In the genomic region with DNA sequence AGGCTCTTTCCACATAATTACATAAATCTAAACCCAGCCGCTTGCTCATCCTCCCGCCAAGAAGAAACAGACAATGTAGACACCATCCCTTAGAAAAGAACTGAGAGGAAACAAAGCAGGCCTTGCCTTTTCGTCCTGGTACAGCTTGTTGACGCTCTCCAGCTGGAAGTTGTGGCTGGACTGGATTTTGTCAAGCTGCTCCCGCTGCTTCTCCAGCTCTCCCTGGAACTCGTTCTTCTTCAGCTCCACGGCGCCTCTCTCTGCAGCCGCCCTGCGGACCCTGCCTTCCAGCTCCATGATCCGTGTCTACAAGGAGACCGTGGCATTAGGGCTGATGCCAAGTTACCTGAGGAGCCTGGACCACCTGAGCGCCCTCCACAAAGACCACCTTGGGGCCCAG, we compare ENCODE assay signal across 26 cellular contexts. TPM values are rescaled to one million over a fixed set of nuclear protein-coding genes. Genes with fewer than 3 reads are reported as not detected.
DNase-seq lines count a peak whose midpoint lies in the region; TF ChIP-seq lines count a peak whose summit lies in the region.
"Had no signal": no experiment of that assay in that cellular context is flagged by ENCODE, and none has a peak within 500 bp of the region (broad histone marks: within the 10 kb centered on the region; RNA-seq: fewer than 3 reads in every experiment).

No MANE protein-coding gene starts in this region.

- H3K4me3 ChIP-seq in mesenchymal stem cell (ENCODE audit: insufficient read depth in 1 of 2, low read depth in 1 of 2, low read length in 2 of 2) = no peak overlapping the region
- no peak overlapping the region for H3K4me3 ChIP-seq in ovary
- H3K4me3 ChIP-seq: A549, heart left ventricle, thyroid gland had no signal

- TF ChIP-seq EP300 in ovary (IDR thresholded peaks at IDR 0.05) = no peak

- H2BK15ac ChIP-seq in mesenchymal stem cell (ENCODE audit: low read depth, poor library complexity, severe bottlenecking) = no peak overlapping the region

- H4K8ac ChIP-seq in mesenchymal stem cell (ENCODE audit: low read length) = no peak overlapping the region

- H3K23ac ChIP-seq in mesenchymal stem cell (ENCODE audit: low read length in 2 of 2) = no peak overlapping the region

- H3K4ac ChIP-seq in mesenchymal stem cell (ENCODE audit: low read depth in 1 of 2, low read length in 2 of 2) = no peak overlapping the region

- H3K4me1 ChIP-seq in mesenchymal stem cell (ENCODE audit: control insufficient read depth, insufficient read depth, low read depth, low read length) = peaks cover 8% of the 10 kb centered on the region
- no peaks in the 10 kb centered on the region for H3K4me1 ChIP-seq in ovary (ENCODE audit: insufficient read depth)
- H3K4me1 ChIP-seq: heart left ventricle had no signal

- H3K79me1 ChIP-seq in mesenchymal stem cell (replicated peaks; ENCODE audit: low read length, poor library complexity, severe bottlenecking) = peaks cover 30% of the 10 kb centered on the region

- no peak for TF ChIP-seq POLR2A in ovary (IDR thresholded peaks at IDR 0.05)

- no peak overlapping the region for H2BK120ac ChIP-seq in mesenchymal stem cell (ENCODE audit: low read depth, low read length)

- H3K27ac ChIP-seq in mesenchymal stem cell (ENCODE audit: low read length, poor library complexity, severe bottlenecking) (no peak overlapping the region), ovary (no peak overlapping the region)
- H3K27ac ChIP-seq: A549, brain microvascular endothelial cell, thyroid gland had no signal

- no peak overlapping the region for H3K18ac ChIP-seq in mesenchymal stem cell (ENCODE audit: low read depth in 1 of 2, low read length in 2 of 2)

- H2AK5ac ChIP-seq in mesenchymal stem cell (ENCODE audit: low read length, severe bottlenecking) = no peak overlapping the region

- H2BK5ac ChIP-seq in mesenchymal stem cell (ENCODE audit: low read depth, low read length, poor library complexity, severe bottlenecking) = no peak overlapping the region

- WGBS in mesenchymal stem cell = 64% methylated on average over 13 of the region's 13 CpGs
- WGBS in ovary, 3 donors = 41 to 48% (median 45%) methylated on average over 13 of the region's 13 CpGs

- DNase-seq in ELF-1 (ENCODE audit: low read depth, low spot score) (peak; percentile 47), cerebellar cortex (ENCODE audit: low spot score) (peak; percentile 73), mesenchymal stem cell (peak; percentile 54), ovary (peak in 3 of 5 donors; percentile 19 to 47 (median 28)), AG20443 (ENCODE audit: low spot score) (no peak), NCI-H1930 (lab: John Stamatoyannopoulos, UW) (no peak), GM20000 (ENCODE audit: low spot score) (no peak)
- no peak for DNase-seq in stimulated activated naive CD4-positive, alpha-beta T cell treated with Interleukin-2 at 50 U/mL for 16 hours (lab: John Stamatoyannopoulos, UW)
- DNase-seq: activated CD4-positive, alpha-beta T cell treated with anti-CD3 and anti-CD28 coated beads, Interleukin-2, amount 50 U/mL, for 1 hour; activated naive CD4-positive, alpha-beta T cell; activated T-cell treated with anti-CD3 and anti-CD28 coated beads, Interleukin-2, amount 50 U/mL, for 4 hours; BE2C; brain microvascular endothelial cell; CD8-positive, alpha-beta memory T cell; effector memory CD8-positive, alpha-beta T cell; erythroblast; foreskin fibroblast; heart left ventricle; IMR-90; mammary epithelial cell; NCI-H1694; NCI-H526; stimulated activated CD4-positive, alpha-beta T cell treated with anti-CD3 and anti-CD28 coated beads, Interleukin-15, amount 100 ng/mL, for 24 hours; stimulated activated naive CD4-positive, alpha-beta T cell; thyroid gland had no signal

- H3K36me3 ChIP-seq in mesenchymal stem cell (ENCODE audit: control insufficient read depth in 1 of 2, insufficient read depth in 2 of 2, low read depth in 1 of 2, low read length in 2 of 2) (peaks cover 24 to 27% of the 10 kb centered on the region in 2 experiments), ovary (no peaks in the 10 kb centered on the region)
- H3K36me3 ChIP-seq: thyroid gland had no signal

- no peak overlapping the region for H2BK12ac ChIP-seq in mesenchymal stem cell (ENCODE audit: low read length in 2 of 2)

- H3K9me3 ChIP-seq in mesenchymal stem cell (ENCODE audit: control insufficient read depth, low read length) (no peaks in the 10 kb centered on the region), ovary (no peaks in the 10 kb centered on the region)
- H3K9me3 ChIP-seq: A549, BE2C, heart left ventricle, thyroid gland had no signal

- H2AFZ ChIP-seq in mesenchymal stem cell (ENCODE audit: low read depth, low read length) = no peak overlapping the region

- TF ChIP-seq CTCF in ovary (IDR thresholded peaks at IDR 0.05) (no peak), GM20000 (IDR thresholded peaks at IDR 0.05; ENCODE audit: extremely low read depth, missing control alignments) (no peak)

- intact Hi-C loops in ovary (cut with DNase I) = no loop called here

- H3K27me3 ChIP-seq in mesenchymal stem cell (ENCODE audit: control insufficient read depth in 1 of 2, insufficient read depth in 1 of 2, low read length in 2 of 2) (no peaks in the 10 kb centered on the region), ovary (no peaks in the 10 kb centered on the region)
- H3K27me3 ChIP-seq: BE2C, brain microvascular endothelial cell, heart left ventricle, thyroid gland had no signal

- no peak overlapping the region for H4K91ac ChIP-seq in mesenchymal stem cell (ENCODE audit: low read length)

- no peak overlapping the region for H3K9ac ChIP-seq in mesenchymal stem cell (ENCODE audit: low read length)

- no peak overlapping the region for H3K4me2 ChIP-seq in mesenchymal stem cell (ENCODE audit: low read length, poor library complexity, severe bottlenecking)
- H3K4me2 ChIP-seq: A549 had no signal

- H3K14ac ChIP-seq in mesenchymal stem cell (ENCODE audit: low read length in 2 of 2) = no peak overlapping the region

RNA-seq across cellular contexts. Expression of a gene that starts 22.1 kb away (rescaled TPM):
- polyA plus RNA-seq in mesenchymal stem cell (2013, experiment 1 of 2) = 113 TPM
- 115 TPM for polyA plus RNA-seq in mesenchymal stem cell (2013, experiment 2 of 2)
- total RNA-seq in ovary = 10 to 100 TPM; 17.5 to 40.6 (median 36.4) TPM
- polyA plus RNA-seq in ovary = 10 to 100 TPM; 31.1 to 76.7 TPM

Comparison
In these comparisons a context has a peak if more than half of its experiments do, and no peak if none do; other contexts are left out.
1. DNase-seq: peak in ELF-1 (single experiment), cerebellar cortex (single experiment), mesenchymal stem cell (single experiment) and ovary (3 of 5); none in AG20443 (single experiment), stimulated activated naive CD4-positive, alpha-beta T cell treated with Interleukin-2 at 50 U/mL for 16 hours (single experiment), NCI-H1930 (0 of 2) and GM20000 (single experiment).